In the genomic region with DNA sequence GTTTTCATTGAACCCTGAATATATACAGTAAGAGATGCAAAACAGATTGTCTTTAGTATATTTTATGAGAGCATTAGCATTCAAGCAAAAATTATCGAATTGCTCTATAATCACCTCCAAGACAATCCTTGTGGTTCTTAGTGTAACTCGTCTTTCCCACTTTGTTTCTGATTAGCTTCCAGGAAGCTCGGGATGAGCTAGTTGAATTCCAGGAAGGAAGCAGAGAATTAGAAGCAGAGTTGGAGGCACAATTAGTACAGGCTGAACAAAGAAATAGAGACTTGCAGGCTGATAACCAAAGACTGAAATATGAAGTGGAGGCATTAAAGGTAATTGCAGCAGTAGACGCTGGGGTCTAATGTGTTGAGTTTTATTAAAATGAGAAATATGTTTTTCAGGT, we compare ENCODE assay signal across 28 cellular contexts. TPM values are rescaled to one million over a fixed set of nuclear protein-coding genes. Genes with fewer than 3 reads are reported as not detected.
"Had no signal": no experiment of that assay in that cellular context is flagged by ENCODE, and none has a peak within 500 bp of the region (broad histone marks: within the 10 kb centered on the region; RNA-seq: fewer than 3 reads in every experiment).

No MANE protein-coding gene starts in this region.

- DNase-seq: activated CD4-positive, alpha-beta T cell treated with anti-CD3 and anti-CD28 coated beads for 36 hours; activated CD4-positive, alpha-beta T cell treated with anti-CD3 and anti-CD28 coated beads, Interleukin-2, amount 50 U/mL, for 4 hours; activated naive CD4-positive, alpha-beta T cell treated with Interleukin-2 at 50 U/mL for 16 hours; activated naive CD8-positive, alpha-beta T cell treated with anti-CD3 and anti-CD28 coated beads for 36 hours; activated T-cell treated with anti-CD3 and anti-CD28 coated beads, Interleukin-2, amount 50 U/mL, for 48 hours; foreskin melanocyte; glutamatergic neuron; hippocampal formation; kidney glomerular epithelial cell; left ventricle myocardium superior; mesendoderm; naive B cell; retina; sigmoid colon; stimulated activated CD4-positive, alpha-beta T cell treated with anti-CD3 and anti-CD28 coated beads, Interleukin-15, amount 100 ng/mL, for 24 hours; T-cell; transverse colon had no signal

- ATAC-seq: activated CD4-positive, alpha-beta T cell treated with anti-CD3 and anti-CD28 coated beads for 36 hours; left ventricle myocardium superior; SK-N-SH treated with all-trans-retinoic acid at 6 μM for 48 hours; stimulated activated memory B cell treated with anti-CD40 and anti-IgM and Interleukin-4, amounts not matched to agents 10 μg/mL and 1 μg/mL and 100 μg/mL, for 72 hours; T-cell had no signal

- H3K27ac ChIP-seq: breast epithelium, coronary artery, sigmoid colon, transverse colon had no signal

- H3K4me1 ChIP-seq: breast epithelium had no signal

- H3K4me2 ChIP-seq: smooth muscle cell had no signal

- H3K9me3 ChIP-seq: breast epithelium, sigmoid colon, transverse colon had no signal

- H3K4me3 ChIP-seq: breast epithelium, coronary artery, sigmoid colon, smooth muscle cell, transverse colon had no signal

- H3K27me3 ChIP-seq: breast epithelium, sigmoid colon, transverse colon had no signal

RNA-seq across cellular contexts. Expression of gene RNF222, which starts 47.9 kb away (rescaled TPM):
- total RNA-seq: activated CD4-positive, alpha-beta T cell treated with anti-CD3 and anti-CD28 coated beads for 36 hours; activated CD8-positive, alpha-beta memory T cell treated with anti-CD3 and anti-CD28 coated beads for 36 hours; breast epithelium; left ventricle myocardium superior; mucosa of gallbladder; neural crest cell; omental fat pad; posterior vena cava; sigmoid colon; temporal lobe; transverse colon had no signal
